18 cellular contexts compared by ENCODE assay signal in genomic region chr12:50240096-50240791, GRCh38. TPM values are rescaled to one million over a fixed set of nuclear protein-coding genes. Genes with fewer than 3 reads are reported as not detected.
A peak's percentile ranks its signal among the peaks of the same experiment; 100 is the strongest.
DNase-seq lines count a peak whose midpoint lies in the region; ATAC-seq and TF ChIP-seq lines count a peak whose summit lies in the region.
"Had no signal": no experiment of that assay in that cellular context is flagged by ENCODE, and none has a peak within 500 bp of the region (broad histone marks: within the 10 kb centered on the region; RNA-seq: fewer than 3 reads in every experiment).

No MANE protein-coding gene starts in this region.

- no peak for TF ChIP-seq POLR2A in suprapubic skin (IDR thresholded peaks at IDR 0.05)

- WGBS in GM23248 (ENCODE audit: low coverage in 1 of 2, low lambda C conversion rate in 2 of 2, missing lambda C conversion rate in 2 of 2), 2 experiments: 75% methylated on average over 7 of the region's 7 CpGs
- WGBS in suprapubic skin: 73% methylated on average over 7 of the region's 7 CpGs

- peak overlapping the region; percentile 81 for H3K4me2 ChIP-seq in GM23248 (ENCODE audit: unreplicated experiment)

- DNase-seq in GM23248 (no peak), colonic mucosa (no peak), mesothelial cell of epicardium (ENCODE audit: low spot score in 2 of 2, unreplicated experiment in 2 of 2) (no peak), suprapubic skin (ENCODE audit: low spot score in 2 of 2) (no peak), NCI-H2107 treated with DMSO at 0.1 percent for 48 hours (lab: John Stamatoyannopoulos, UW; ENCODE audit: unreplicated experiment) (no peak), middle frontal gyrus (ENCODE audit: extremely low spot score, low spot score) (no peak), KBM-7 (no peak)
- DNase-seq: activated B cell treated with CpG ODN at 0.5 μM for 24 hours; activated CD8-positive, alpha-beta memory T cell treated with anti-CD3 and anti-CD28 coated beads, Interleukin-2, amount 10 ng/mL, durations not matched to agents 7 days and 5 days; DND-41; effector memory CD4-positive, alpha-beta T cell; HCEC 1CT; NCI-H1436 treated with DMSO at 0.1 percent for 48 hours; NCI-H446 had no signal

- no peaks in the 10 kb centered on the region for H3K9me3 ChIP-seq in GM23248 (ENCODE audit: low read depth)
- no peaks in the 10 kb centered on the region for H3K9me3 ChIP-seq in colonic mucosa
- no peaks in the 10 kb centered on the region for H3K9me3 ChIP-seq in suprapubic skin

- H3K4me1 ChIP-seq in GM23248 (ENCODE audit: insufficient read depth): peaks cover 46% of the 10 kb centered on the region
- H3K4me1 ChIP-seq in colonic mucosa: no peaks in the 10 kb centered on the region
- H3K4me1 ChIP-seq in suprapubic skin: peaks cover 37% of the 10 kb centered on the region

- H3K36me3 ChIP-seq in GM23248 (ENCODE audit: low read depth) (no peaks in the 10 kb centered on the region), colonic mucosa (no peaks in the 10 kb centered on the region), suprapubic skin (no peaks in the 10 kb centered on the region)

- no peaks in the 10 kb centered on the region for H3K9me3 Mint-ChIP-seq in mesothelial cell of epicardium
- H3K9me3 Mint-ChIP-seq: activated B cell treated with CpG ODN at 0.5 μM for 24 hours; brain; stimulated activated effector memory CD8-positive, alpha-beta T cell treated with anti-CD3 and anti-CD28 coated beads, Interleukin-12 subunit alpha, Interleukin-12 subunit beta, amount 100 ng/mL, for 72 hours had no signal

- H3K4me3 Mint-ChIP-seq in mesothelial cell of epicardium: no peak overlapping the region
- H3K4me3 Mint-ChIP-seq: activated B cell treated with CpG ODN at 0.5 μM for 24 hours; activated CD8-positive, alpha-beta memory T cell treated with anti-CD3 and anti-CD28 coated beads, Interleukin-2, amount 10 ng/mL, durations not matched to agents 7 days and 5 days; B cell; brain; stimulated activated effector memory CD8-positive, alpha-beta T cell treated with anti-CD3 and anti-CD28 coated beads, Interleukin-12 subunit alpha, Interleukin-12 subunit beta, amount 100 ng/mL, for 72 hours had no signal

- peak overlapping the region; percentile 68 for H2AFZ ChIP-seq in GM23248

- in situ Hi-C loops in GM23248 (cut with MboI) (no loop called here), KBM-7 (cut with MboI; ENCODE audit: low pct_unique_long_range_greater_than_20kb, low sequenced_read_pairs) (no loop called here)

- no peak overlapping the region for H3K4me3 ChIP-seq in GM23248
- no peak overlapping the region for H3K4me3 ChIP-seq in colonic mucosa
- no peak overlapping the region for H3K4me3 ChIP-seq in suprapubic skin

- H3K27ac ChIP-seq in GM23248 (peak overlapping the region; percentile 94), colonic mucosa (peak overlapping the region; percentile 87), suprapubic skin (peak overlapping the region; percentile 73)

- H3K36me3 Mint-ChIP-seq in mesothelial cell of epicardium: peaks cover 6% of the 10 kb centered on the region
- H3K36me3 Mint-ChIP-seq: stimulated activated effector memory CD8-positive, alpha-beta T cell treated with anti-CD3 and anti-CD28 coated beads, Interleukin-12 subunit alpha, Interleukin-12 subunit beta, amount 100 ng/mL, for 72 hours had no signal

- H3K9ac ChIP-seq in GM23248 (no peak overlapping the region), colonic mucosa (ENCODE audit: low read depth in 2 of 2, low read length in 2 of 2) (peak overlapping the region in 1 of 2 donors; percentile 57)

- intact Hi-C loops in colonic mucosa (cut with DNase I): no loop called here

- H3K79me2 ChIP-seq in GM23248 (ENCODE audit: insufficient read depth): peaks cover 22% of the 10 kb centered on the region

- peaks cover 46% of the 10 kb centered on the region for H3F3A ChIP-seq in GM23248 (ENCODE audit: insufficient read depth)

- H3K27me3 Mint-ChIP-seq in mesothelial cell of epicardium (ENCODE audit: low read depth): no peaks in the 10 kb centered on the region
- H3K27me3 Mint-ChIP-seq: activated B cell treated with CpG ODN at 0.5 μM for 24 hours; activated CD8-positive, alpha-beta memory T cell treated with anti-CD3 and anti-CD28 coated beads, Interleukin-2, amount 10 ng/mL, durations not matched to agents 7 days and 5 days; brain had no signal

- no peaks in the 10 kb centered on the region for H4K20me1 ChIP-seq in GM23248 (ENCODE audit: insufficient read depth)

- H3K27me3 ChIP-seq in GM23248 (replicated peaks; ENCODE audit: insufficient read depth): no peaks in the 10 kb centered on the region
- H3K27me3 ChIP-seq in colonic mucosa: no peaks in the 10 kb centered on the region
- H3K27me3 ChIP-seq in suprapubic skin: no peaks in the 10 kb centered on the region

- ATAC-seq in HG03565 (IDR thresholded peaks at IDR 0.05; ENCODE audit: unreplicated experiment): no peak
- ATAC-seq: activated CD8-positive, alpha-beta memory T cell treated with anti-CD3 and anti-CD28 coated beads, Interleukin-2, amount 10 ng/mL, durations not matched to agents 7 days and 5 days; stimulated activated effector memory CD8-positive, alpha-beta T cell treated with anti-CD3 and anti-CD28 coated beads, Interleukin-12 subunit alpha, Interleukin-12 subunit beta, amount 100 ng/mL, for 72 hours had no signal

- H3K27ac Mint-ChIP-seq in mesothelial cell of epicardium: peak overlapping the region; percentile 76
- H3K27ac Mint-ChIP-seq: activated B cell treated with CpG ODN at 0.5 μM for 24 hours; activated CD8-positive, alpha-beta memory T cell treated with anti-CD3 and anti-CD28 coated beads, Interleukin-2, amount 10 ng/mL, durations not matched to agents 7 days and 5 days; B cell; stimulated activated effector memory CD8-positive, alpha-beta T cell treated with anti-CD3 and anti-CD28 coated beads, Interleukin-12 subunit alpha, Interleukin-12 subunit beta, amount 100 ng/mL, for 72 hours had no signal

- H3K9me2 ChIP-seq in GM23248 (ENCODE audit: insufficient read depth): no peaks in the 10 kb centered on the region

- no peak for TF ChIP-seq EP300 in suprapubic skin (IDR thresholded peaks at IDR 0.05)

- TF ChIP-seq CTCF in colonic mucosa (IDR thresholded peaks at IDR 0.05): no peak
- no peak for TF ChIP-seq CTCF in mesothelial cell of epicardium (IDR thresholded peaks at IDR 0.05; ENCODE audit: unreplicated experiment)
- TF ChIP-seq CTCF in suprapubic skin (IDR thresholded peaks at IDR 0.05): no peak

- H3K4me1 Mint-ChIP-seq in mesothelial cell of epicardium: peaks cover 37% of the 10 kb centered on the region
- H3K4me1 Mint-ChIP-seq: activated B cell treated with CpG ODN at 0.5 μM for 24 hours, B cell had no signal

RNA-seq across cellular contexts. Expression of gene LIMA1, which starts 43.1 kb away (rescaled TPM):
- total RNA-seq in GM23248 (2014; rRNA removed; shearing (Covaris generic)): 256 and 284 TPM in 2 replicates
- 166 and 180 TPM in 2 replicates for polyA plus RNA-seq in GM23248 (2016; fragmentation: Nextera tagmentation; extraction: Ambion mirVana)
- total RNA-seq in colonic mucosa (100 to 1,000 TPM; 228 to 385 TPM), mesothelial cell of epicardium (114 to 120 TPM (median 115 TPM) in 3 replicates), suprapubic skin (100 to 1,000 TPM in 1 of 4 donors, 10 to 100 TPM in 3; 66.6 to 105 (median 89.6) TPM)
